1 cellular context compared by ENCODE assay signal in the genomic region with DNA sequence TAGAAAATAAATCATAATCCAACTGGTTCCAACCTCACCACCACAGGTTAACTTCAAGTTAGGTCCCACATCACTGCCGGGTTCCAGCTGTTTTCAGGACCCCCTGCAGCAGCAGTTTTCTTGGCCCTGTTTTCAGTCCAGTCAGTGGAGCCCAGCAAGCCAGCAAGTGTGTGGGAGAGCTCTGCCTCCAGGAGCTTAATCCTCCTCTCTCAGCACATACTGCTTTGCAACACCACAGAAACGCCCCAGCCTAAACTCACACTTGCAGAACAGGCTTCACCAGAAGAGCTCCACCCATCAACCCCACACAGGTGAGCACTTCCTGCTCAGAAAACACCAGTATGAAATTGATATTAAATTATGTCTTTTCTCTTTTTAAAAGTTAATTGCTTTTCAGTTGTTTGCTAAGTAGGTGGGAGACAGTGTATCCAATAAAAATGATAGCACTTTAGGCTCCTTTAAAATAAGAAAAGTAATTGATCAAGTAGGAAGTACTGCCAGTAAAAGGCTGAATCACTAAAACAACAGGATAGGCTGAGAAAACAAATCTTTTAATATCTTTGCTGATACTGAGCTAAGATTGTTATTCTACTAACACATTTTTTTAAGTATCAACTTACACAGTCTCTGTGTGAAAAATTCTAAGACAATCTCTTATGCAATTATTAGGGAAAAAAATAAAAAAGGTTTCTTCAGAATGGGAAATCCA.
TF ChIP-seq lines count a peak whose summit lies in the region.

No MANE protein-coding gene starts in this region.

TF ChIP-seq in IMR-90, 13 proteins besides CTCF, POLR2A, EP300 and RAD21:
- TF ChIP-seq ELK1 (IDR thresholded peaks at IDR 0.05; ENCODE audit: borderline replicate concordance, low read depth, low read length), result no peak
- TF ChIP-seq NFE2L2 (IDR thresholded peaks at IDR 0.05; ENCODE audit: low read depth, low read length), result no peak
- TF ChIP-seq, protein P1, sequence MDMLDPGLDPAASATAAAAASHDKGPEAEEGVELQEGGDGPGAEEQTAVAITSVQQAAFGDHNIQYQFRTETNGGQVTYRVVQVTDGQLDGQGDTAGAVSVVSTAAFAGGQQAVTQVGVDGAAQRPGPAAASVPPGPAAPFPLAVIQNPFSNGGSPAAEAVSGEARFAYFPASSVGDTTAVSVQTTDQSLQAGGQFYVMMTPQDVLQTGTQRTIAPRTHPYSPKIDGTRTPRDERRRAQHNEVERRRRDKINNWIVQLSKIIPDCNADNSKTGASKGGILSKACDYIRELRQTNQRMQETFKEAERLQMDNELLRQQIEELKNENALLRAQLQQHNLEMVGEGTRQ (IDR thresholded peaks at IDR 0.05; ENCODE audit: low read depth, low read length), result no peak
- no peak for TF ChIP-seq FOS (IDR thresholded peaks at IDR 0.05; ENCODE audit: low read depth, low read length)
- TF ChIP-seq SMC3 (IDR thresholded peaks at IDR 0.05; ENCODE audit: low read depth, low read length), result no peak
- no peak for TF ChIP-seq MAZ (IDR thresholded peaks at IDR 0.05; ENCODE audit: borderline replicate concordance, low read depth, low read length)
- TF ChIP-seq RFX5 (IDR thresholded peaks at IDR 0.05; ENCODE audit: low read depth, low read length), result no peak
- no peak for TF ChIP-seq CHD1 (IDR thresholded peaks at IDR 0.05; ENCODE audit: low read depth, low read length)
- no peak for TF ChIP-seq BHLHE40 (IDR thresholded peaks at IDR 0.05; ENCODE audit: low read depth, low read length)
- no peak for TF ChIP-seq MAFK (IDR thresholded peaks at IDR 0.05; ENCODE audit: low read depth, low read length)
- TF ChIP-seq MXI1 (IDR thresholded peaks at IDR 0.05; ENCODE audit: borderline replicate concordance, low read depth, low read length), result no peak
